Comparison of ENCODE assay signal across 8 cellular contexts in genomic region chr3:15064835-15065549, GRCh38. TPM values are rescaled to one million over a fixed set of nuclear protein-coding genes. Genes with fewer than 3 reads are reported as not detected.
DNase-seq lines count a peak whose midpoint lies in the region; ATAC-seq and TF ChIP-seq lines count a peak whose summit lies in the region.

MRPS25 (minus strand) TSS chr3:15065315; CDS start chr3:15065194, 121 bp downstream.

- H3K4me1 Mint-ChIP-seq in CD4-positive, CD25-positive, alpha-beta regulatory T cell = peaks cover 5 to 28% (median 18%) of the 10 kb centered on the region in 4 donors
- peaks cover 22% of the 10 kb centered on the region for H3K4me1 Mint-ChIP-seq in activated CD4-positive, alpha-beta memory T cell treated with anti-CD3 and anti-CD28 coated beads for 36 hours (ENCODE audit: low read depth)

- H3K27me3 Mint-ChIP-seq in CD4-positive, CD25-positive, alpha-beta regulatory T cell = no peaks in the 10 kb centered on the region
- no peaks in the 10 kb centered on the region for H3K27me3 Mint-ChIP-seq in activated CD4-positive, alpha-beta memory T cell treated with anti-CD3 and anti-CD28 coated beads for 36 hours

- TF ChIP-seq POLR2A in lower leg skin (IDR thresholded peaks at IDR 0.05) = peak in 1 of 2 donors; percentile 53

- CTCF ChIA-PET in activated CD4-positive, alpha-beta memory T cell treated with anti-CD3 and anti-CD28 coated beads for 36 hours (lab: Charles Lee) = interaction anchor here (1.0 to 2.6 kb wide), 5 partner anchors 14 to 143 kb away, joined by 3 to 11 read pairs (median 4); no protein-coding TSS in a partner anchor

- H3K9ac ChIP-seq in duodenal mucosa (ENCODE audit: low read depth in 1 of 2, low read length in 2 of 2) = peak within 1 kb of the TSS; percentile 77 to 83

- ATAC-seq in CD4-positive, CD25-positive, alpha-beta regulatory T cell (ENCODE audit: low read depth in 2 of 2) = peak; percentile 98
- ATAC-seq in GM19452 (IDR thresholded peaks at IDR 0.05; ENCODE audit: unreplicated experiment) (peak; percentile 98), HG03575 (IDR thresholded peaks at IDR 0.05; ENCODE audit: extremely low read depth, insufficient number of reproducible peaks, low FRiP score, unreplicated experiment) (peak; percentile 53)

- peak; percentile 84 to 95 (median 88) for DNase-seq in CD4-positive, CD25-positive, alpha-beta regulatory T cell
- DNase-seq in NCI-H82 (lab: John Stamatoyannopoulos, UW) (peak; percentile 92), lower leg skin (ENCODE audit: low spot score in 2 of 2) (peak; percentile 86 to 97)
- DNase-seq in activated CD4-positive, alpha-beta memory T cell treated with anti-CD3 and anti-CD28 coated beads for 36 hours = peak; percentile 95
- peak; percentile 83 to 90 for DNase-seq in stimulated activated CD4-positive, alpha-beta T cell treated with anti-CD3 and anti-CD28 coated beads, Interleukin-4, amount 100 ng/mL, for 4 hours

- no peaks in the 10 kb centered on the region for H3K9me3 ChIP-seq in CD4-positive, CD25-positive, alpha-beta regulatory T cell (ENCODE audit: control insufficient read depth in 2 of 2, low read length in 2 of 2)
- no peaks in the 10 kb centered on the region for H3K9me3 ChIP-seq in duodenal mucosa (ENCODE audit: control insufficient read depth in 1 of 2, low read length in 2 of 2)

- no peak for TF ChIP-seq CTCF in lower leg skin (IDR thresholded peaks at IDR 0.05)

- no peaks in the 10 kb centered on the region for H3K9me3 Mint-ChIP-seq in CD4-positive, CD25-positive, alpha-beta regulatory T cell
- H3K9me3 Mint-ChIP-seq in activated CD4-positive, alpha-beta memory T cell treated with anti-CD3 and anti-CD28 coated beads for 36 hours = no peaks in the 10 kb centered on the region

- H3K36me3 ChIP-seq in CD4-positive, CD25-positive, alpha-beta regulatory T cell (ENCODE audit: control insufficient read depth, insufficient read depth, low read length) = no peaks in the 10 kb centered on the region
- H3K36me3 ChIP-seq in duodenal mucosa (ENCODE audit: control insufficient read depth in 1 of 2, insufficient read depth in 2 of 2, low read length in 2 of 2) = peaks cover 0 to 3% of the 10 kb centered on the region in 2 donors

- POLR2A ChIA-PET in activated CD4-positive, alpha-beta memory T cell treated with anti-CD3 and anti-CD28 coated beads for 36 hours (lab: Charles Lee) = interaction anchor here (0.7 to 1.7 kb wide), 9 partner anchors 9 to 414 kb away, joined by 3 to 23 read pairs (median 3); partner anchors contain the start of genes CAPN7, CCDC174, NR2C2 and RBSN

- H3K36me3 Mint-ChIP-seq in CD4-positive, CD25-positive, alpha-beta regulatory T cell = peaks cover under 1% of the 10 kb centered on the region
- H3K36me3 Mint-ChIP-seq in activated CD4-positive, alpha-beta memory T cell treated with anti-CD3 and anti-CD28 coated beads for 36 hours = peaks cover 11% of the 10 kb centered on the region

- peak within 1 kb of the TSS; percentile 79 for H3K27ac ChIP-seq in CD4-positive, CD25-positive, alpha-beta regulatory T cell (ENCODE audit: insufficient read depth, low read length, poor library complexity, severe bottlenecking)
- H3K27ac ChIP-seq in duodenal mucosa (ENCODE audit: low read depth, low read length) = peak within 1 kb of the TSS; percentile 65

- H3K27ac Mint-ChIP-seq in CD4-positive, CD25-positive, alpha-beta regulatory T cell = peak within 1 kb of the TSS; percentile 91 to 99 (median 95)
- H3K27ac Mint-ChIP-seq in activated CD4-positive, alpha-beta memory T cell treated with anti-CD3 and anti-CD28 coated beads for 36 hours = peak within 1 kb of the TSS; percentile 90

- no peaks in the 10 kb centered on the region for H3K27me3 ChIP-seq in CD4-positive, CD25-positive, alpha-beta regulatory T cell (ENCODE audit: control insufficient read depth, insufficient read depth, low read length)
- H3K27me3 ChIP-seq in duodenal mucosa (ENCODE audit: control insufficient read depth in 1 of 2, insufficient read depth in 2 of 2, low read length in 2 of 2) = no peaks in the 10 kb centered on the region

- 0 to 1% methylated on average over 38 to 43 of the region's 69 CpGs for WGBS in lower leg skin, 2 donors

- H3K4me1 ChIP-seq in CD4-positive, CD25-positive, alpha-beta regulatory T cell (ENCODE audit: control insufficient read depth, insufficient read depth, low read length, poor library complexity, severe bottlenecking) = peaks cover 23% of the 10 kb centered on the region
- peaks cover 8 to 19% of the 10 kb centered on the region in 2 donors for H3K4me1 ChIP-seq in duodenal mucosa (ENCODE audit: control insufficient read depth in 1 of 2, insufficient read depth in 2 of 2, low read length in 2 of 2)

- H3K4me3 Mint-ChIP-seq in CD4-positive, CD25-positive, alpha-beta regulatory T cell = peak within 1 kb of the TSS; percentile 96 to 99 (median 97)
- peak within 1 kb of the TSS; percentile 96 for H3K4me3 Mint-ChIP-seq in activated CD4-positive, alpha-beta memory T cell treated with anti-CD3 and anti-CD28 coated beads for 36 hours

- H3K4me3 ChIP-seq in CD4-positive, CD25-positive, alpha-beta regulatory T cell (ENCODE audit: low read depth, low read length) = peak within 1 kb of the TSS; percentile 86
- H3K4me3 ChIP-seq in duodenal mucosa (ENCODE audit: low read depth in 1 of 2, low read length in 2 of 2) (peak within 1 kb of the TSS; percentile 89 to 90), lower leg skin (ENCODE audit: low read depth, poor library complexity, severe bottlenecking) (peak within 1 kb of the TSS; percentile 89)

- intact Hi-C loops in activated CD4-positive, alpha-beta memory T cell treated with anti-CD3 and anti-CD28 coated beads for 36 hours (cut with micrococcal nuclease) = loop anchor here (1.0 kb wide), 5 partner anchors 10 to 414 kb away; partner anchors contain the start of genes CAPN7, CCDC174 and RBSN
- intact Hi-C loops in lower leg skin (cut with DNase I; ENCODE audit: low total_unique reads) = no loop called here

RNA-seq across cellular contexts. Expression of gene MRPS25, which starts in this region (rescaled TPM):
- 48.0 TPM for total RNA-seq in CD4-positive, CD25-positive, alpha-beta regulatory T cell
- polyA plus RNA-seq in CD4-positive, CD25-positive, alpha-beta regulatory T cell = 10 to 100 TPM; 14.7 to 20.2 (median 16.6) TPM
- 10 to 100 TPM; 53.8 to 58.5 TPM for total RNA-seq in activated CD4-positive, alpha-beta memory T cell treated with anti-CD3 and anti-CD28 coated beads for 36 hours
- total RNA-seq in lower leg skin = 10 to 100 TPM; 21.7 to 35.7 (median 30.0) TPM

Comparison
In these comparisons a context has a peak if more than half of its experiments do, and no peak if none do; other contexts are left out.
1. Peak in every context shown above with its lines: DNase-seq, ATAC-seq, H3K4me3 ChIP-seq and H3K27ac ChIP-seq.